16 cellular contexts compared by ENCODE assay signal in genomic region chr20:42549496-42549895, GRCh38.
"Had no signal": no experiment of that assay in that cellular context is flagged by ENCODE, and none has a peak within 500 bp of the region (broad histone marks: within the 10 kb centered on the region; RNA-seq: fewer than 3 reads in every experiment).

No MANE protein-coding gene starts in this region.

- H3K4me3 ChIP-seq: cardiac muscle cell, dorsolateral prefrontal cortex, gastrocnemius medialis, heart left ventricle, tibial artery, uterus had no signal

- H3K9me3 ChIP-seq: gastrocnemius medialis, heart left ventricle, tibial artery, uterus had no signal

- H3K27me3 ChIP-seq: cardiac muscle cell, dorsolateral prefrontal cortex, gastrocnemius medialis, heart left ventricle, tibial artery, uterus had no signal

- H3K4me1 ChIP-seq: gastrocnemius medialis, heart left ventricle, tibial artery, uterus had no signal

- DNase-seq: activated CD4-positive, alpha-beta T cell treated with anti-CD3 and anti-CD28 coated beads, Interleukin-2, amount 50 U/mL, for 48 hours; activated T-cell treated with anti-CD3 and anti-CD28 coated beads, Interleukin-2, amount 50 U/mL, for 1 hour; dorsolateral prefrontal cortex; endodermal cell; gastrocnemius medialis; heart left ventricle; immature natural killer cell; nucleus accumbens; posterior cingulate gyrus; stimulated activated CD4-positive, alpha-beta T cell treated with anti-CD3 and anti-CD28 coated beads, Interleukin-2, amount 100 ng/mL, for 48 hours; tibial artery; uterus; WERI-Rb-1 had no signal

- H3K27ac ChIP-seq: cardiac muscle cell, dorsolateral prefrontal cortex, gastrocnemius medialis, heart left ventricle, tibial artery, uterus, WERI-Rb-1 had no signal

- H3K36me3 ChIP-seq: cardiac muscle cell, gastrocnemius medialis, heart left ventricle, tibial artery, uterus, WERI-Rb-1 had no signal

- ATAC-seq: activated naive CD4-positive, alpha-beta T cell treated with anti-CD3 and anti-CD28 coated beads, Interleukin-2, amount 50 U/mL, for 72 hours; gastrocnemius medialis; heart left ventricle; stimulated activated memory B cell treated with anti-CD40 and anti-IgM and Interleukin-4, amounts not matched to agents 10 μg/mL and 1 μg/mL and 100 μg/mL, for 72 hours had no signal
